Comparison of ENCODE assay signal across 9 cellular contexts in genomic region chr1:211336161-211336560, GRCh38. TPM values are rescaled to one million over a fixed set of nuclear protein-coding genes. Genes with fewer than 3 reads are reported as not detected.
DNase-seq lines count a peak whose midpoint lies in the region; ATAC-seq and TF ChIP-seq lines count a peak whose summit lies in the region.
"Had no signal": no experiment of that assay in that cellular context is flagged by ENCODE, and none has a peak within 500 bp of the region (broad histone marks: within the 10 kb centered on the region; RNA-seq: fewer than 3 reads in every experiment).

No MANE protein-coding gene starts in this region.

- H3K27ac ChIP-seq in WERI-Rb-1 (peak overlapping the region; percentile 52), neural progenitor cell (no peak overlapping the region)

- TF ChIP-seq CTCF in WERI-Rb-1 (IDR thresholded peaks at IDR 0.05; ENCODE audit: low read depth, low read length) (no peak), neural progenitor cell (IDR thresholded peaks at IDR 0.05) (no peak), osteocyte (IDR thresholded peaks at IDR 0.05) (no peak)

- H3K27me3 Mint-ChIP-seq in T-helper 2 cell treated with Interferon-gamma antibody and Interleukin-4, amounts not matched to agents 5 μg/mL and 100 μg/mL, for 36 hours (ENCODE audit: low read depth): no peaks in the 10 kb centered on the region
- H3K27me3 Mint-ChIP-seq in neural progenitor cell (ENCODE audit: insufficient read depth, low read depth): peaks cover 2% of the 10 kb centered on the region
- no peaks in the 10 kb centered on the region for H3K27me3 Mint-ChIP-seq in osteocyte (ENCODE audit: unreplicated experiment)

- H3K9me3 Mint-ChIP-seq in T-helper 2 cell treated with Interferon-gamma antibody and Interleukin-4, amounts not matched to agents 5 μg/mL and 100 μg/mL, for 36 hours: no peaks in the 10 kb centered on the region
- H3K9me3 Mint-ChIP-seq in neural progenitor cell (no peaks in the 10 kb centered on the region), osteocyte (ENCODE audit: unreplicated experiment) (no peaks in the 10 kb centered on the region)

- H4K20me1 ChIP-seq in neural progenitor cell (ENCODE audit: low read depth): no peaks in the 10 kb centered on the region

- H3K4me3 ChIP-seq in WERI-Rb-1 (ENCODE audit: low read depth, low read length) (no peak overlapping the region), neural progenitor cell (no peak overlapping the region)

- H3K27me3 ChIP-seq in WERI-Rb-1 (ENCODE audit: insufficient read depth, low read depth, severe bottlenecking): no peaks in the 10 kb centered on the region
- H3K27me3 ChIP-seq in neural progenitor cell: no peaks in the 10 kb centered on the region

- H3K79me2 ChIP-seq in neural progenitor cell (ENCODE audit: low read depth): peaks cover 16% of the 10 kb centered on the region

- no peak overlapping the region for H3K4me2 ChIP-seq in neural progenitor cell

- H3K4me3 Mint-ChIP-seq in T-helper 2 cell treated with Interferon-gamma antibody and Interleukin-4, amounts not matched to agents 5 μg/mL and 100 μg/mL, for 36 hours: peak overlapping the region; percentile 74
- H3K4me3 Mint-ChIP-seq in neural progenitor cell (no peak overlapping the region), osteocyte (ENCODE audit: unreplicated experiment) (no peak overlapping the region)

- no peak for DNase-seq in T-helper 2 cell treated with Interferon-gamma antibody and Interleukin-4, amounts not matched to agents 5 μg/mL and 100 μg/mL, for 36 hours (ENCODE audit: low spot score)
- DNase-seq in T-helper 2 cell (no peak), WERI-Rb-1 (no peak), neural progenitor cell (ENCODE audit: low spot score) (no peak), head of caudate nucleus (no peak), osteocyte (ENCODE audit: extremely low spot score, unreplicated experiment) (no peak)
- DNase-seq: NCI-H187 treated with DMSO at 0.1 percent for 48 hours had no signal

- H3K27ac Mint-ChIP-seq in T-helper 2 cell treated with Interferon-gamma antibody and Interleukin-4, amounts not matched to agents 5 μg/mL and 100 μg/mL, for 36 hours: peak overlapping the region; percentile 85
- H3K27ac Mint-ChIP-seq in neural progenitor cell (peak overlapping the region; percentile 30), osteocyte (ENCODE audit: unreplicated experiment) (no peak overlapping the region)

- ATAC-seq in HG02870 (IDR thresholded peaks at IDR 0.05; ENCODE audit: unreplicated experiment) (peak; percentile 10), HG03095 (IDR thresholded peaks at IDR 0.05; ENCODE audit: unreplicated experiment) (no peak)

- H3K36me3 Mint-ChIP-seq in T-helper 2 cell treated with Interferon-gamma antibody and Interleukin-4, amounts not matched to agents 5 μg/mL and 100 μg/mL, for 36 hours (ENCODE audit: low read depth): peaks cover 24% of the 10 kb centered on the region
- H3K36me3 Mint-ChIP-seq in neural progenitor cell (no peaks in the 10 kb centered on the region), osteocyte (ENCODE audit: unreplicated experiment) (peaks cover 7% of the 10 kb centered on the region)

- intact Hi-C loops in head of caudate nucleus (cut with DNase I): no loop called here

- peaks cover 71% of the 10 kb centered on the region for H3K4me1 Mint-ChIP-seq in T-helper 2 cell treated with Interferon-gamma antibody and Interleukin-4, amounts not matched to agents 5 μg/mL and 100 μg/mL, for 36 hours (ENCODE audit: low read depth)
- H3K4me1 Mint-ChIP-seq in neural progenitor cell (peaks cover 12% of the 10 kb centered on the region), osteocyte (ENCODE audit: unreplicated experiment) (peaks cover 59% of the 10 kb centered on the region)

- no peak overlapping the region for H2AFZ ChIP-seq in neural progenitor cell (replicated peaks)

- H3K9me3 ChIP-seq in WERI-Rb-1 (ENCODE audit: severe bottlenecking) (no peaks in the 10 kb centered on the region), neural progenitor cell (ENCODE audit: low read depth) (no peaks in the 10 kb centered on the region)

- H3K4me1 ChIP-seq in neural progenitor cell: peaks cover 3% of the 10 kb centered on the region

- H3K36me3 ChIP-seq in WERI-Rb-1 (peaks cover 15% of the 10 kb centered on the region), neural progenitor cell (no peaks in the 10 kb centered on the region)

- H3F3A ChIP-seq in neural progenitor cell (ENCODE audit: low read depth): no peaks in the 10 kb centered on the region

- H3K9ac ChIP-seq in neural progenitor cell: no peak overlapping the region

RNA-seq across cellular contexts. Expression of gene TRAF5, which starts 9.5 kb away (rescaled TPM):
- 28.3 and 36.0 TPM in 2 replicates for total RNA-seq in neural progenitor cell (ENCODE audit: low replicate concordance)
- 44.8 and 45.2 TPM in 2 replicates for total RNA-seq in osteocyte
